Comparison of ENCODE assay signal across 15 cellular contexts in genomic region chr13:33213024-33213795, GRCh38.
A peak's percentile ranks its signal among the peaks of the same experiment; 100 is the strongest.
DNase-seq lines count a peak whose midpoint lies in the region; ATAC-seq and TF ChIP-seq lines count a peak whose summit lies in the region.
"Had no signal": no experiment of that assay in that cellular context is flagged by ENCODE, and none has a peak within 500 bp of the region (broad histone marks: within the 10 kb centered on the region; RNA-seq: fewer than 3 reads in every experiment).

No MANE protein-coding gene starts in this region.

- peaks cover 14% of the 10 kb centered on the region for H3K4me1 ChIP-seq in mesenchymal stem cell (ENCODE audit: control insufficient read depth, insufficient read depth, low read depth, low read length)
- H3K4me1 ChIP-seq in tibial nerve = peaks cover 0 to 87% (median 36%) of the 10 kb centered on the region in 4 donors

- TF ChIP-seq CTCF in tibial nerve (IDR thresholded peaks at IDR 0.05) = no peak

- no peak overlapping the region for H3K23ac ChIP-seq in mesenchymal stem cell (ENCODE audit: low read length in 2 of 2)

- no peak overlapping the region for H4K91ac ChIP-seq in mesenchymal stem cell (ENCODE audit: low read length)

- no peaks in the 10 kb centered on the region for H3K27me3 ChIP-seq in mesenchymal stem cell (ENCODE audit: control insufficient read depth in 1 of 2, insufficient read depth in 1 of 2, low read length in 2 of 2)
- no peaks in the 10 kb centered on the region for H3K27me3 ChIP-seq in tibial nerve

- H2BK5ac ChIP-seq in mesenchymal stem cell (ENCODE audit: low read depth, low read length, poor library complexity, severe bottlenecking) = no peak overlapping the region

- peak overlapping the region; percentile 28 to 59 for H2BK12ac ChIP-seq in mesenchymal stem cell (ENCODE audit: low read length in 2 of 2)

- no peaks in the 10 kb centered on the region for H3K9me3 ChIP-seq in mesenchymal stem cell (ENCODE audit: control insufficient read depth, low read length)
- no peaks in the 10 kb centered on the region for H3K9me3 ChIP-seq in tibial nerve
- H3K9me3 ChIP-seq: A549 had no signal

- TF ChIP-seq POLR2A in tibial nerve (IDR thresholded peaks at IDR 0.05) = no peak

- no peak overlapping the region for H3K14ac ChIP-seq in mesenchymal stem cell (ENCODE audit: low read length in 2 of 2)

- H3K18ac ChIP-seq in mesenchymal stem cell (ENCODE audit: low read depth in 1 of 2, low read length in 2 of 2) = peak overlapping the region in 1 of 2 experiments; percentile 81

- H2AFZ ChIP-seq in mesenchymal stem cell (ENCODE audit: low read depth, low read length) = no peak overlapping the region

- H3K36me3 ChIP-seq in mesenchymal stem cell (ENCODE audit: control insufficient read depth in 1 of 2, insufficient read depth in 2 of 2, low read depth in 1 of 2, low read length in 2 of 2) = peaks cover 0 to 2% of the 10 kb centered on the region in 2 experiments
- H3K36me3 ChIP-seq in tibial nerve = no peaks in the 10 kb centered on the region

- no peak for ATAC-seq in GM18517 (IDR thresholded peaks at IDR 0.05; ENCODE audit: unreplicated experiment)
- ATAC-seq: A549; natural killer cell treated with Interleukin-12 subunit alpha and Interleukin-12 subunit beta and Interleukin-15 and Interleukin-18, amount 100 ng/mL, for 72 hours; stimulated activated naive B cell treated with anti-CD40 and anti-IgM and Interleukin-4, amounts not matched to agents 10 μg/mL and 1 μg/mL and 100 μg/mL, for 72 hours had no signal

- H2BK120ac ChIP-seq in mesenchymal stem cell (ENCODE audit: low read depth, low read length) = no peak overlapping the region

- H3K4ac ChIP-seq in mesenchymal stem cell (ENCODE audit: low read depth in 1 of 2, low read length in 2 of 2) = peak overlapping the region in 1 of 2 experiments; percentile 11

- H3K79me1 ChIP-seq in mesenchymal stem cell (replicated peaks; ENCODE audit: low read length, poor library complexity, severe bottlenecking) = peaks cover 31% of the 10 kb centered on the region

- H2AK5ac ChIP-seq in mesenchymal stem cell (ENCODE audit: low read length, severe bottlenecking) = no peak overlapping the region

- no peak overlapping the region for H2BK15ac ChIP-seq in mesenchymal stem cell (ENCODE audit: low read depth, poor library complexity, severe bottlenecking)

- DNase-seq in NCI-H82 (lab: John Stamatoyannopoulos, UW) (peak; percentile 74), NCI-H82 treated with DMSO at 0.1 percent for 48 hours (lab: John Stamatoyannopoulos, UW; ENCODE audit: unreplicated experiment) (no peak), mesenchymal stem cell (no peak), tibial nerve (ENCODE audit: low spot score in 2 of 2) (no peak), SKM-1 (lab: John Stamatoyannopoulos, UW; ENCODE audit: unreplicated experiment) (no peak), NCI-H69 (lab: John Stamatoyannopoulos, UW) (no peak)
- DNase-seq: activated CD4-positive, alpha-beta T cell treated with anti-CD3 and anti-CD28 coated beads, Interleukin-2, amount 50 U/mL, for 48 hours; activated naive CD4-positive, alpha-beta T cell treated with anti-CD3 and anti-CD28 coated beads, Interleukin-2, amount 10 ng/mL, durations not matched to agents 7 days and 5 days; effector CD4-positive, alpha-beta T cell; NCI-H748 treated with DMSO at 0.1 percent for 48 hours; stimulated activated naive B cell treated with anti-CD40 and anti-IgM and Interleukin-4, amounts not matched to agents 10 μg/mL and 1 μg/mL and 100 μg/mL, for 72 hours had no signal

- H3K27ac ChIP-seq in cingulate gyrus (ENCODE audit: low read depth, low read length) (peak overlapping the region; percentile 58), mesenchymal stem cell (ENCODE audit: low read length, poor library complexity, severe bottlenecking) (peak overlapping the region; percentile 60), tibial nerve (peak overlapping the region; percentile 40 to 78 (median 66))
- H3K27ac ChIP-seq: A549 had no signal

- 85% methylated on average over 4 of the region's 6 CpGs for WGBS in mesenchymal stem cell
- WGBS in tibial nerve, 2 donors = 34 to 40% methylated on average over 6 of the region's 6 CpGs

- no peak overlapping the region for H4K8ac ChIP-seq in mesenchymal stem cell (ENCODE audit: low read length)

- TF ChIP-seq EP300 in tibial nerve (IDR thresholded peaks at IDR 0.05) = no peak

- no peak overlapping the region for H3K4me2 ChIP-seq in mesenchymal stem cell (ENCODE audit: low read length, poor library complexity, severe bottlenecking)
- H3K4me2 ChIP-seq: A549 had no signal

- peak overlapping the region; percentile 75 for H3K9ac ChIP-seq in mesenchymal stem cell (ENCODE audit: low read length)

- H3K4me3 ChIP-seq in mesenchymal stem cell (ENCODE audit: insufficient read depth in 1 of 2, low read depth in 1 of 2, low read length in 2 of 2) = no peak overlapping the region
- H3K4me3 ChIP-seq in tibial nerve = no peak overlapping the region
- H3K4me3 ChIP-seq: A549 had no signal
